Comparison of ENCODE assay signal across 9 cellular contexts in genomic region chr5:151125421-151125820, GRCh38. TPM values are rescaled to one million over a fixed set of nuclear protein-coding genes. Genes with fewer than 3 reads are reported as not detected.
A peak's percentile ranks its signal among the peaks of the same experiment; 100 is the strongest.
DNase-seq lines count a peak whose midpoint lies in the region; ATAC-seq and TF ChIP-seq lines count a peak whose summit lies in the region.
"Had no signal": no experiment of that assay in that cellular context is flagged by ENCODE, and none has a peak within 500 bp of the region (broad histone marks: within the 10 kb centered on the region; RNA-seq: fewer than 3 reads in every experiment).

No MANE protein-coding gene starts in this region.

- peak overlapping the region; percentile 50 for H3K27ac ChIP-seq in HL-60 (replicated peaks)
- peak overlapping the region; percentile 82 to 91 (median 88) for H3K27ac ChIP-seq in gastrocnemius medialis
- H3K27ac ChIP-seq in breast epithelium = no peak overlapping the region
- no peak overlapping the region for H3K27ac ChIP-seq in RWPE1
- H3K27ac ChIP-seq: SK-N-MC had no signal

- H3K27me3 ChIP-seq in HL-60 (ENCODE audit: insufficient read depth, poor library complexity, severe bottlenecking) (no peaks in the 10 kb centered on the region), gastrocnemius medialis (no peaks in the 10 kb centered on the region), breast epithelium (no peaks in the 10 kb centered on the region)

- no peak overlapping the region for H3K4me3 ChIP-seq in HL-60 (replicated peaks; ENCODE audit: insufficient read depth, low read length)
- no peak overlapping the region for H3K4me3 ChIP-seq in gastrocnemius medialis
- H3K4me3 ChIP-seq in breast epithelium = no peak overlapping the region
- H3K4me3 ChIP-seq: SK-N-MC had no signal

- H3K4me1 ChIP-seq in gastrocnemius medialis = peaks cover 30 to 50% of the 10 kb centered on the region in 2 donors
- H3K4me1 ChIP-seq in breast epithelium = peaks cover 0 to 2% of the 10 kb centered on the region in 2 donors

- no peak for TF ChIP-seq POLR2A in gastrocnemius medialis (IDR thresholded peaks at IDR 0.05)
- TF ChIP-seq POLR2A in breast epithelium (IDR thresholded peaks at IDR 0.05) = no peak

- CTCF ChIA-PET in activated CD8-positive, alpha-beta T cell treated with anti-CD3 and anti-CD28 coated beads for 36 hours (lab: Charles Lee) = interaction anchor here (0.6 to 9.4 kb wide), 50 partner anchors 10 to 336 kb away, joined by 3 to 413 read pairs (median 6); partner anchors contain the start of genes ANXA6, GM2A and TNIP1
- CTCF ChIA-PET in RWPE1 (lab: Yijun Ruan, JAX) = interaction anchor here (0.6 to 5.5 kb wide), 29 partner anchors 8 to 193 kb away, joined by 3 to 109 read pairs (median 5); no protein-coding TSS in a partner anchor

- peak overlapping the region; percentile 96 for H3K27ac Mint-ChIP-seq in activated CD8-positive, alpha-beta T cell treated with anti-CD3 and anti-CD28 coated beads for 36 hours

- POLR2A ChIA-PET in activated CD8-positive, alpha-beta T cell treated with anti-CD3 and anti-CD28 coated beads for 36 hours (lab: Charles Lee) = interaction anchor here (0.6 to 3.6 kb wide), 18 partner anchors 9 to 113 kb away, joined by 3 to 16 read pairs (median 4); partner anchors contain the start of gene ANXA6
- POLR2A ChIA-PET in RWPE1 (lab: Yijun Ruan, JAX; ENCODE audit: low non-redundant PET) = no interaction called here

- H3K4me3 Mint-ChIP-seq in activated CD8-positive, alpha-beta T cell treated with anti-CD3 and anti-CD28 coated beads for 36 hours = peak overlapping the region; percentile 57

- peaks cover 88% of the 10 kb centered on the region for H3K36me3 Mint-ChIP-seq in activated CD8-positive, alpha-beta T cell treated with anti-CD3 and anti-CD28 coated beads for 36 hours (ENCODE audit: low read depth)

- H3K9me3 ChIP-seq in gastrocnemius medialis (no peaks in the 10 kb centered on the region), breast epithelium (no peaks in the 10 kb centered on the region)

- H3K36me3 ChIP-seq in gastrocnemius medialis (peaks cover 3 to 60% of the 10 kb centered on the region in 2 donors), breast epithelium (no peaks in the 10 kb centered on the region)

- peak; percentile 29 for ATAC-seq in activated CD8-positive, alpha-beta T cell treated with anti-CD3 and anti-CD28 coated beads for 36 hours
- ATAC-seq in gastrocnemius medialis = no peak

- no peaks in the 10 kb centered on the region for H3K27me3 Mint-ChIP-seq in activated CD8-positive, alpha-beta T cell treated with anti-CD3 and anti-CD28 coated beads for 36 hours

- peaks cover 69% of the 10 kb centered on the region for H3K4me1 Mint-ChIP-seq in activated CD8-positive, alpha-beta T cell treated with anti-CD3 and anti-CD28 coated beads for 36 hours (ENCODE audit: low read depth)

- no peaks in the 10 kb centered on the region for H3K9me3 Mint-ChIP-seq in activated CD8-positive, alpha-beta T cell treated with anti-CD3 and anti-CD28 coated beads for 36 hours

- intact Hi-C loops in activated CD8-positive, alpha-beta T cell treated with anti-CD3 and anti-CD28 coated beads for 36 hours (cut with micrococcal nuclease) = no loop called here
- intact Hi-C loops in gastrocnemius medialis (cut with DNase I; ENCODE audit: low total_unique reads) = loop anchor here (2.0 kb wide), 1 partner anchor 15 kb away; no protein-coding TSS in a partner anchor
- intact Hi-C loops in breast epithelium (cut with DNase I; ENCODE audit: low total_unique reads) = loop anchor here (10.0 kb wide), 1 partner anchor 119 kb away; no protein-coding TSS in a partner anchor

- in situ Hi-C loops in GM13976 (cut with MboI; ENCODE audit: low sequenced_read_pairs, unreplicated experiment) = no loop called here
- in situ Hi-C loops in gastrocnemius medialis (cut with MboI; ENCODE audit: low sequenced_read_pairs in 4 of 4) = loop anchor here (5.0 to 25.0 kb wide), 4 partner anchors 37 to 112 kb away; no protein-coding TSS in a partner anchor

- TF ChIP-seq CTCF in GM13976 (IDR thresholded peaks at IDR 0.05; ENCODE audit: borderline replicate concordance, control extremely low read depth, extremely low read depth, insufficient read depth, missing control alignments) = no peak
- TF ChIP-seq CTCF in HL-60 (IDR thresholded peaks at IDR 0.05; ENCODE audit: insufficient read depth, low read length) = no peak
- TF ChIP-seq CTCF in activated CD8-positive, alpha-beta T cell treated with anti-CD3 and anti-CD28 coated beads for 36 hours (IDR thresholded peaks at IDR 0.05) = no peak
- no peak for TF ChIP-seq CTCF in gastrocnemius medialis (IDR thresholded peaks at IDR 0.05 in 4 of 5, conservative IDR thresholded peaks at IDR 0.05 in 1 of 5)
- TF ChIP-seq CTCF in breast epithelium (IDR thresholded peaks at IDR 0.05) = no peak
- TF ChIP-seq CTCF in RWPE1 (conservative IDR thresholded peaks at IDR 0.05; ENCODE audit: low read depth) = no peak

- peak; percentile 51 for DNase-seq in GM13976 (ENCODE audit: low spot score)
- DNase-seq in HL-60 (ENCODE audit: low read depth in 1 of 2, low spot score in 1 of 2) = peak; percentile 36 to 76
- DNase-seq in activated CD8-positive, alpha-beta T cell treated with anti-CD3 and anti-CD28 coated beads for 36 hours = peak; percentile 59
- DNase-seq in gastrocnemius medialis = no peak
- DNase-seq in breast epithelium (ENCODE audit: low spot score in 2 of 2) = no peak
- no peak for DNase-seq in activated effector memory CD4-positive, alpha-beta T cell treated with Interleukin-2 at 50 U/mL for 16 hours
- DNase-seq in NCI-H2107 (lab: John Stamatoyannopoulos, UW) = no peak
- DNase-seq in RWPE1 (ENCODE audit: low spot score) = no peak

RNA-seq across cellular contexts. Expression of gene ANXA6, which starts 32.2 kb away (rescaled TPM):
- total RNA-seq in activated CD8-positive, alpha-beta T cell treated with anti-CD3 and anti-CD28 coated beads for 36 hours = 100 to 1,000 TPM; 328 to 336 TPM
- total RNA-seq in gastrocnemius medialis (100 to 1,000 TPM in 3 of 4 donors, 10 to 100 TPM in 1; 91.6 to 164 (median 142) TPM), breast epithelium (100 to 1,000 TPM; 206 to 320 (median 276) TPM)

RNA-seq across cellular contexts. Expression of gene TNIP1, which starts 44.6 kb away (rescaled TPM):
- 100 to 1,000 TPM; 222 TPM for total RNA-seq in activated CD8-positive, alpha-beta T cell treated with anti-CD3 and anti-CD28 coated beads for 36 hours
- 100 to 1,000 TPM; 112 to 228 (median 188) TPM for total RNA-seq in gastrocnemius medialis
- 100 to 1,000 TPM in 1 of 3 donors, 10 to 100 TPM in 2; 65.3 to 221 (median 91.8) TPM for total RNA-seq in breast epithelium

Comparison
In these comparisons a context has a peak if more than half of its experiments do, and no peak if none do; other contexts are left out.
1. DNase-seq: peak in GM13976 (single experiment), HL-60 (2 of 2) and activated CD8-positive, alpha-beta T cell treated with anti-CD3 and anti-CD28 coated beads for 36 hours (single experiment); none in gastrocnemius medialis (0 of 2), breast epithelium (0 of 2), activated effector memory CD4-positive, alpha-beta T cell treated with Interleukin-2 at 50 U/mL for 16 hours (single experiment), NCI-H2107 (single experiment) and RWPE1 (single experiment).
2. H3K27ac ChIP-seq: peak in HL-60 (single experiment) and gastrocnemius medialis (4 of 4); none in breast epithelium (0 of 2) and RWPE1 (single experiment).